1 cellular context compared by ENCODE assay signal in genomic region chr1:149927535-149928387, GRCh38.
A peak's percentile ranks its signal among the peaks of the same experiment; 100 is the strongest.
TF ChIP-seq lines count a peak whose summit lies in the region.

A gene with protein sequence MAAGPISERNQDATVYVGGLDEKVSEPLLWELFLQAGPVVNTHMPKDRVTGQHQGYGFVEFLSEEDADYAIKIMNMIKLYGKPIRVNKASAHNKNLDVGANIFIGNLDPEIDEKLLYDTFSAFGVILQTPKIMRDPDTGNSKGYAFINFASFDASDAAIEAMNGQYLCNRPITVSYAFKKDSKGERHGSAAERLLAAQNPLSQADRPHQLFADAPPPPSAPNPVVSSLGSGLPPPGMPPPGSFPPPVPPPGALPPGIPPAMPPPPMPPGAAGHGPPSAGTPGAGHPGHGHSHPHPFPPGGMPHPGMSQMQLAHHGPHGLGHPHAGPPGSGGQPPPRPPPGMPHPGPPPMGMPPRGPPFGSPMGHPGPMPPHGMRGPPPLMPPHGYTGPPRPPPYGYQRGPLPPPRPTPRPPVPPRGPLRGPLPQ (minus strand): TSS chr1:149927803. CDS start chr1:149927759, 44 bp downstream.

TF ChIP-seq in HepG2, 621 proteins besides CTCF, POLR2A, EP300 and RAD21 (continued from another document and continues in another):
- TF ChIP-seq ZGPAT (CRISPR knock-in tag; IDR thresholded peaks at IDR 0.05): peak; percentile 79
- peak; percentile 47; the same call in 1 of the 2 replicates for TF ChIP-seq ARHGAP35 (CRISPR knock-in tag; IDR thresholded peaks at IDR 0.05; ENCODE audit: borderline replicate concordance)
- peak; percentile 100 for TF ChIP-seq NR2C2 (CRISPR knock-in tag; IDR thresholded peaks at IDR 0.05; ENCODE audit: borderline replicate concordance)
- TF ChIP-seq, protein P1, sequence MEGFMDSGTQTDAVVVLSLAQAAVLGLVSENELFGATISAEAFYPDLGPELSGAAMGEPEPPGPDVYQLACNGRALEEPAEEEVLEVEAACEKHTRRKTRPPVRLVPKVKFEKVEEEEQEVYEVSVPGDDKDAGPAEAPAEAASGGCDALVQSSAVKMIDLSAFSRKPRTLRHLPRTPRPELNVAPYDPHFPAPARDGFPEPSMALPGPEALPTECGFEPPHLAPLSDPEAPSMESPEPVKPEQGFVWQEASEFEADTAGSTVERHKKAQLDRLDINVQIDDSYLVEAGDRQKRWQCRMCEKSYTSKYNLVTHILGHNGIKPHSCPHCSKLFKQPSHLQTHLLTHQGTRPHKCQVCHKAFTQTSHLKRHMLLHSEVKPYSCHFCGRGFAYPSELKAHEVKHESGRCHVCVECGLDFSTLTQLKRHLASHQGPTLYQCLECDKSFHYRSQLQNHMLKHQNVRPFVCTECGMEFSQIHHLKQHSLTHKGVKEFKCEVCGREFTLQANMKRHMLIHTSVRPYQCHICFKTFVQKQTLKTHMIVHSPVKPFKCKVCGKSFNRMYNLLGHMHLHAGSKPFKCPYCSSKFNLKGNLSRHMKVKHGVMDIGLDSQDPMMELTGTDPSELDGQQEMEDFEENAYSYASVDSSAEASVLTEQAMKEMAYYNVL (CRISPR knock-in tag; IDR thresholded peaks at IDR 0.05; ENCODE audit: borderline replicate concordance): no peak
- TF ChIP-seq ZFP41 (CRISPR knock-in tag; IDR thresholded peaks at IDR 0.05; ENCODE audit: borderline replicate concordance): no peak
- TF ChIP-seq ZSCAN22 (CRISPR knock-in tag; IDR thresholded peaks at IDR 0.05): no peak
- TF ChIP-seq SALL2 (CRISPR knock-in tag; IDR thresholded peaks at IDR 0.05): 0 out of 2 replicates have a peak, but pooled peaks have one; percentile 23
- TF ChIP-seq NCOA5 (CRISPR knock-in tag; IDR thresholded peaks at IDR 0.05): no peak
- TF ChIP-seq, protein P2, sequence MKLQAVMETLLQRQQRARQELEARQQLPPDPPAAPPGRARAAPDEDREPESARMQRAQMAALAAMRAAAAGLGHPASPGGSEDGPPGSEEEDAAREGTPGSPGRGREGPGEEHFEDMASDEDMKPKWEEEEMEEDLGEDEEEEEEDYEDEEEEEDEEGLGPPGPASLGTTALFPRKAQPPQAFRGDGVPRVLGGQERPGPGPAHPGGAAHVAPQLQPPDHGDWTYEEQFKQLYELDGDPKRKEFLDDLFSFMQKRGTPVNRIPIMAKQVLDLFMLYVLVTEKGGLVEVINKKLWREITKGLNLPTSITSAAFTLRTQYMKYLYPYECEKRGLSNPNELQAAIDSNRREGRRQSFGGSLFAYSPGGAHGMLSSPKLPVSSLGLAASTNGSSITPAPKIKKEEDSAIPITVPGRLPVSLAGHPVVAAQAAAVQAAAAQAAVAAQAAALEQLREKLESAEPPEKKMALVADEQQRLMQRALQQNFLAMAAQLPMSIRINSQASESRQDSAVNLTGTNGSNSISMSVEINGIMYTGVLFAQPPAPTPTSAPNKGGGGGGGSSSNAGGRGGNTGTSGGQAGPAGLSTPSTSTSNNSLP (IDR thresholded peaks at IDR 0.05; ENCODE audit: low read depth, low read length): 0 out of 2 replicates have a peak, but pooled peaks have one; percentile 11
- no peak for TF ChIP-seq ZNF17 (CRISPR knock-in tag; IDR thresholded peaks at IDR 0.05)
- TF ChIP-seq PBX2 (CRISPR knock-in tag; IDR thresholded peaks at IDR 0.05): 0 out of 2 replicates have a peak, but pooled peaks have one; percentile 13
- TF ChIP-seq NCOA1 (CRISPR knock-in tag; IDR thresholded peaks at IDR 0.05): 0 out of 2 replicates have a peak, but pooled peaks have one; percentile 67
- no peak for TF ChIP-seq ZSCAN29 (CRISPR knock-in tag; conservative IDR thresholded peaks at IDR 0.05)
- 0 out of 2 replicates have a peak, but pooled peaks have one; percentile 19 for TF ChIP-seq PRDM10 (CRISPR knock-in tag; IDR thresholded peaks at IDR 0.05; ENCODE audit: low read depth)
- TF ChIP-seq REPIN1 (CRISPR knock-in tag; IDR thresholded peaks at IDR 0.05; ENCODE audit: borderline replicate concordance, low read depth): peak; percentile 69
- TF ChIP-seq, protein P3, sequence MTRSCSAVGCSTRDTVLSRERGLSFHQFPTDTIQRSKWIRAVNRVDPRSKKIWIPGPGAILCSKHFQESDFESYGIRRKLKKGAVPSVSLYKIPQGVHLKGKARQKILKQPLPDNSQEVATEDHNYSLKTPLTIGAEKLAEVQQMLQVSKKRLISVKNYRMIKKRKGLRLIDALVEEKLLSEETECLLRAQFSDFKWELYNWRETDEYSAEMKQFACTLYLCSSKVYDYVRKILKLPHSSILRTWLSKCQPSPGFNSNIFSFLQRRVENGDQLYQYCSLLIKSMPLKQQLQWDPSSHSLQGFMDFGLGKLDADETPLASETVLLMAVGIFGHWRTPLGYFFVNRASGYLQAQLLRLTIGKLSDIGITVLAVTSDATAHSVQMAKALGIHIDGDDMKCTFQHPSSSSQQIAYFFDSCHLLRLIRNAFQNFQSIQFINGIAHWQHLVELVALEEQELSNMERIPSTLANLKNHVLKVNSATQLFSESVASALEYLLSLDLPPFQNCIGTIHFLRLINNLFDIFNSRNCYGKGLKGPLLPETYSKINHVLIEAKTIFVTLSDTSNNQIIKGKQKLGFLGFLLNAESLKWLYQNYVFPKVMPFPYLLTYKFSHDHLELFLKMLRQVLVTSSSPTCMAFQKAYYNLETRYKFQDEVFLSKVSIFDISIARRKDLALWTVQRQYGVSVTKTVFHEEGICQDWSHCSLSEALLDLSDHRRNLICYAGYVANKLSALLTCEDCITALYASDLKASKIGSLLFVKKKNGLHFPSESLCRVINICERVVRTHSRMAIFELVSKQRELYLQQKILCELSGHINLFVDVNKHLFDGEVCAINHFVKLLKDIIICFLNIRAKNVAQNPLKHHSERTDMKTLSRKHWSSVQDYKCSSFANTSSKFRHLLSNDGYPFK (CRISPR knock-in tag; IDR thresholded peaks at IDR 0.05; ENCODE audit: borderline replicate concordance): peak; percentile 95
- TF ChIP-seq ZNF792 (CRISPR knock-in tag; IDR thresholded peaks at IDR 0.05): peak; percentile 38; the same call in 1 of the 2 replicates
- TF ChIP-seq, protein P4, sequence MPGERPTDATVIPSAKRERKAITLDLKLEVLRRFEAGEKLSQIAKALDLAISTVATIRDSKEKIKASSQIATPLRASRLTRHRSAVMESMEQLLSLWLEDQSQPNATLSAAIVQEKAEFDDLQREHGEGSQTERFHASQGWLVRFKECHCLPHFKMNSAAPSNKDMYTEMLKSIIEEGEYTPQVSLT (CRISPR knock-in tag; IDR thresholded peaks at IDR 0.05; ENCODE audit: borderline replicate concordance, low read depth): no peak
- peak; percentile 37; the same call in 1 of the 2 replicates for TF ChIP-seq ISL2 (CRISPR knock-in tag; IDR thresholded peaks at IDR 0.05)
- no peak for TF ChIP-seq ZNF260 (CRISPR knock-in tag; IDR thresholded peaks at IDR 0.05; ENCODE audit: borderline replicate concordance, low read depth)
- TF ChIP-seq, protein P5, sequence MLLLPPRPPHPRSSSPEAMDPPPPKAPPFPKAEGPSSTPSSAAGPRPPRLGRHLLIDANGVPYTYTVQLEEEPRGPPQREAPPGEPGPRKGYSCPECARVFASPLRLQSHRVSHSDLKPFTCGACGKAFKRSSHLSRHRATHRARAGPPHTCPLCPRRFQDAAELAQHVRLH (CRISPR knock-in tag; IDR thresholded peaks at IDR 0.05; ENCODE audit: borderline replicate concordance, low read depth): peak; percentile 84; the same call in 1 of the 2 replicates
- TF ChIP-seq ZNF678 (CRISPR knock-in tag; IDR thresholded peaks at IDR 0.05): no peak
- peak; percentile 43; the same call in 1 of the 2 replicates for TF ChIP-seq ZBTB20 (CRISPR knock-in tag; IDR thresholded peaks at IDR 0.05; ENCODE audit: borderline replicate concordance, low read depth)
- peak; percentile 87; the same call in 1 of the 2 replicates for TF ChIP-seq KDM5B (CRISPR knock-in tag; IDR thresholded peaks at IDR 0.05; ENCODE audit: borderline replicate concordance)
- peak; percentile 21; the same call in 1 of the 2 replicates for TF ChIP-seq ZNF124 (CRISPR knock-in tag; IDR thresholded peaks at IDR 0.05)
- TF ChIP-seq, protein P6, sequence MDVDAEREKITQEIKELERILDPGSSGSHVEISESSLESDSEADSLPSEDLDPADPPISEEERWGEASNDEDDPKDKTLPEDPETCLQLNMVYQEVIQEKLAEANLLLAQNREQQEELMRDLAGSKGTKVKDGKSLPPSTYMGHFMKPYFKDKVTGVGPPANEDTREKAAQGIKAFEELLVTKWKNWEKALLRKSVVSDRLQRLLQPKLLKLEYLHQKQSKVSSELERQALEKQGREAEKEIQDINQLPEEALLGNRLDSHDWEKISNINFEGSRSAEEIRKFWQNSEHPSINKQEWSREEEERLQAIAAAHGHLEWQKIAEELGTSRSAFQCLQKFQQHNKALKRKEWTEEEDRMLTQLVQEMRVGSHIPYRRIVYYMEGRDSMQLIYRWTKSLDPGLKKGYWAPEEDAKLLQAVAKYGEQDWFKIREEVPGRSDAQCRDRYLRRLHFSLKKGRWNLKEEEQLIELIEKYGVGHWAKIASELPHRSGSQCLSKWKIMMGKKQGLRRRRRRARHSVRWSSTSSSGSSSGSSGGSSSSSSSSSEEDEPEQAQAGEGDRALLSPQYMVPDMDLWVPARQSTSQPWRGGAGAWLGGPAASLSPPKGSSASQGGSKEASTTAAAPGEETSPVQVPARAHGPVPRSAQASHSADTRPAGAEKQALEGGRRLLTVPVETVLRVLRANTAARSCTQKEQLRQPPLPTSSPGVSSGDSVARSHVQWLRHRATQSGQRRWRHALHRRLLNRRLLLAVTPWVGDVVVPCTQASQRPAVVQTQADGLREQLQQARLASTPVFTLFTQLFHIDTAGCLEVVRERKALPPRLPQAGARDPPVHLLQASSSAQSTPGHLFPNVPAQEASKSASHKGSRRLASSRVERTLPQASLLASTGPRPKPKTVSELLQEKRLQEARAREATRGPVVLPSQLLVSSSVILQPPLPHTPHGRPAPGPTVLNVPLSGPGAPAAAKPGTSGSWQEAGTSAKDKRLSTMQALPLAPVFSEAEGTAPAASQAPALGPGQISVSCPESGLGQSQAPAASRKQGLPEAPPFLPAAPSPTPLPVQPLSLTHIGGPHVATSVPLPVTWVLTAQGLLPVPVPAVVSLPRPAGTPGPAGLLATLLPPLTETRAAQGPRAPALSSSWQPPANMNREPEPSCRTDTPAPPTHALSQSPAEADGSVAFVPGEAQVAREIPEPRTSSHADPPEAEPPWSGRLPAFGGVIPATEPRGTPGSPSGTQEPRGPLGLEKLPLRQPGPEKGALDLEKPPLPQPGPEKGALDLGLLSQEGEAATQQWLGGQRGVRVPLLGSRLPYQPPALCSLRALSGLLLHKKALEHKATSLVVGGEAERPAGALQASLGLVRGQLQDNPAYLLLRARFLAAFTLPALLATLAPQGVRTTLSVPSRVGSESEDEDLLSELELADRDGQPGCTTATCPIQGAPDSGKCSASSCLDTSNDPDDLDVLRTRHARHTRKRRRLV (CRISPR knock-in tag; IDR thresholded peaks at IDR 0.05): 0 out of 2 replicates have a peak, but pooled peaks have one; percentile 24
- TF ChIP-seq MED1 (CRISPR knock-in tag; IDR thresholded peaks at IDR 0.05): peak; percentile 40; the same call in 1 of the 2 replicates
- peak; percentile 94 for TF ChIP-seq PHF8 (CRISPR knock-in tag; IDR thresholded peaks at IDR 0.05)
- peak; percentile 95 for TF ChIP-seq GATAD1 (CRISPR knock-in tag; IDR thresholded peaks at IDR 0.05)
- no peak for TF ChIP-seq THYN1 (CRISPR knock-in tag; IDR thresholded peaks at IDR 0.05; ENCODE audit: borderline replicate concordance, low read depth)
- TF ChIP-seq SIN3A (IDR thresholded peaks at IDR 0.05; ENCODE audit: borderline replicate concordance, low read depth, low read length): peak; percentile 71; the same call in 1 of the 2 replicates
- no peak for TF ChIP-seq ZNF644 (CRISPR knock-in tag; IDR thresholded peaks at IDR 0.05; ENCODE audit: low read depth)
- TF ChIP-seq ZNF143 (CRISPR knock-in tag; IDR thresholded peaks at IDR 0.05): peak; percentile 72
- peak; percentile 96 for TF ChIP-seq HOXA3 (CRISPR knock-in tag; IDR thresholded peaks at IDR 0.05)
- TF ChIP-seq ZNF33B (CRISPR knock-in tag; IDR thresholded peaks at IDR 0.05): peak; percentile 78
- TF ChIP-seq ZFAT (CRISPR knock-in tag; conservative IDR thresholded peaks at IDR 0.05): no peak
- TF ChIP-seq BCL6 (CRISPR knock-in tag; IDR thresholded peaks at IDR 0.05): 0 out of 2 replicates have a peak, but pooled peaks have one; percentile 11
- peak; percentile 54; the same call in 1 of the 2 replicates for TF ChIP-seq FOXK1 (CRISPR knock-in tag; IDR thresholded peaks at IDR 0.05; ENCODE audit: borderline replicate concordance, low read depth)
